ENCODE assay signal across 20 cellular contexts in genomic region chr2:119059940-119060339, GRCh38.
"Had no signal": no experiment of that assay in that cellular context is flagged by ENCODE, and none has a peak within 500 bp of the region (broad histone marks: within the 10 kb centered on the region; RNA-seq: fewer than 3 reads in every experiment).

No MANE protein-coding gene starts in this region.

- DNase-seq: naive B cell; naive thymus-derived CD8-positive, alpha-beta T cell; nephron progenitor cell; nucleus accumbens; pancreas; psoas muscle; right cardiac atrium; right lobe of liver; spleen; stimulated activated CD4-positive, alpha-beta T cell treated with anti-CD3 and anti-CD28 coated beads, Interleukin-12 subunit alpha, Interleukin-12 subunit beta, amount 100 ng/mL, for 4 hours; stimulated activated CD4-positive, alpha-beta T cell treated with anti-CD3 and anti-CD28 coated beads, Interleukin-1b, Interleukin-23, amount 100 ng/mL, for 48 hours; stimulated activated CD4-positive, alpha-beta T cell treated with anti-CD3 and anti-CD28 coated beads, Interleukin-4, amount 100 ng/mL, for 24 hours; stimulated activated naive B cell treated with anti-CD40 and anti-IgM and Interleukin-4, amounts not matched to agents 10 μg/mL and 1 μg/mL and 100 μg/mL, for 72 hours; stimulated activated naive CD4-positive, alpha-beta T cell treated with Interleukin-2 at 50 U/mL for 16 hours; stomach; thyroid gland; trophoblast cell; upper lobe of left lung had no signal

- ATAC-seq: naive thymus-derived CD8-positive, alpha-beta T cell; natural killer cell treated with Interleukin-12 subunit alpha and Interleukin-12 subunit beta and Interleukin-15 and Interleukin-18, amount 100 ng/mL, for 72 hours; pancreas; psoas muscle; right cardiac atrium; stimulated activated effector memory CD8-positive, alpha-beta T cell treated with anti-CD3 and anti-CD28 coated beads, Interleukin-12 subunit alpha, Interleukin-12 subunit beta, amount 100 ng/mL, for 72 hours; stimulated activated naive B cell treated with anti-CD40 and anti-IgM and Interleukin-4, amounts not matched to agents 10 μg/mL and 1 μg/mL and 100 μg/mL, for 72 hours had no signal
